ENCODE assay signal across 8 cellular contexts in genomic region chr1:180252638-180253536, GRCh38. TPM values are rescaled to one million over a fixed set of nuclear protein-coding genes. Genes with fewer than 3 reads are reported as not detected.
DNase-seq lines count a peak whose midpoint lies in the region; ATAC-seq and TF ChIP-seq lines count a peak whose summit lies in the region.

No MANE protein-coding gene starts in this region.

- no peak overlapping the region for H3K4me3 ChIP-seq in coronary artery

- TF ChIP-seq CTCF in GM12874 (IDR thresholded peaks at IDR 0.05; ENCODE audit: insufficient read depth, low read depth, low read length) (peak; percentile 84), coronary artery (IDR thresholded peaks at IDR 0.05) (peak; percentile 62)

- peak; percentile 77 for ATAC-seq in HG02678 (IDR thresholded peaks at IDR 0.05; ENCODE audit: unreplicated experiment)
- ATAC-seq in GM18873 (IDR thresholded peaks at IDR 0.05; ENCODE audit: low FRiP score, unreplicated experiment): no peak

- H3K27ac ChIP-seq in coronary artery: no peak overlapping the region

- DNase-seq in NCI-H446 (lab: John Stamatoyannopoulos, UW): peak; percentile 39 to 71
- DNase-seq in activated CD4-positive, alpha-beta T cell treated with anti-CD3 and anti-CD28 coated beads for 1 hour: peak; percentile 46
- peak; percentile 74 for DNase-seq in coronary artery (ENCODE audit: low spot score)
- peak; percentile 70 to 74 for DNase-seq in lung microvascular endothelial cell (ENCODE audit: low read depth in 2 of 2)
- peak; percentile 91 for DNase-seq in stimulated activated CD8-positive, alpha-beta memory T cell treated with anti-CD3 and anti-CD28 coated beads, Interleukin-4, amount 100 ng/mL, for 48 hours

RNA-seq across cellular contexts. Expression of gene LHX4, which starts 22.8 kb away (rescaled TPM):
- not detected in 2 replicates for total RNA-seq in lung microvascular endothelial cell
